ENCODE assay signal across 11 cellular contexts in genomic region chr17:16477255-16477654, GRCh38. TPM values are rescaled to one million over a fixed set of nuclear protein-coding genes. Genes with fewer than 3 reads are reported as not detected.
DNase-seq lines count a peak whose midpoint lies in the region; ATAC-seq, FAIRE-seq and TF ChIP-seq lines count a peak whose summit lies in the region.
"Had no signal": no experiment of that assay in that cellular context is flagged by ENCODE, and none has a peak within 500 bp of the region (broad histone marks: within the 10 kb centered on the region; RNA-seq: fewer than 3 reads in every experiment).

No MANE protein-coding gene starts in this region.

- no peak for TF ChIP-seq EP300 in K562 (IDR thresholded peaks at IDR 0.05; ENCODE audit: low read length)

- intact Hi-C loops in K562 (cut with micrococcal nuclease) (no loop called here), spleen (cut with DNase I; ENCODE audit: low total_unique reads) (no loop called here)

- H3K79me2 ChIP-seq in K562 (ENCODE audit: control insufficient read depth, insufficient read depth, low read length): no peaks in the 10 kb centered on the region

- H4K20me1 ChIP-seq in K562 (replicated peaks; ENCODE audit: control insufficient read depth, insufficient read depth, low read length): no peaks in the 10 kb centered on the region; the same call in 1 of the 2 replicates

- H3K9me3 ChIP-seq in HEK293 (ENCODE audit: control insufficient read depth, insufficient read depth, low read depth, low read length): no peaks in the 10 kb centered on the region
- H3K9me3 ChIP-seq in K562 (replicated peaks; ENCODE audit: control insufficient read depth, insufficient read depth, low read depth, low read length): no peaks in the 10 kb centered on the region
- H3K9me3 ChIP-seq in spleen: no peaks in the 10 kb centered on the region

- POLR2A ChIA-PET in HEK293 (lab: Yijun Ruan, JAX): interaction anchor here (0.8 to 2.0 kb wide), 5 partner anchors 11 to 39 kb away, joined by 3 to 9 read pairs (median 4); no protein-coding TSS in a partner anchor
- POLR2A ChIA-PET in K562 (lab: Yijun Ruan, JAX): interaction anchor here (0.9 to 1.0 kb wide), 2 partner anchors 12 to 16 kb away, joined by 3 to 5 read pairs; no protein-coding TSS in a partner anchor

- no peak for TF ChIP-seq CTCF in HEK293 (tag by site-specific recombination; IDR thresholded peaks at IDR 0.05)
- TF ChIP-seq CTCF in K562 (IDR thresholded peaks at IDR 0.05 in 2 of 3, conservative IDR thresholded peaks at IDR 0.05 in 1 of 3; ENCODE audit: insufficient read depth in 2 of 3, low read depth in 1 of 3, low read length in 3 of 3): no peak
- no peak for TF ChIP-seq CTCF in spleen (IDR thresholded peaks at IDR 0.05 in 8 of 11, conservative IDR thresholded peaks at IDR 0.05 in 3 of 11)

- no peak for FAIRE-seq in K562 (lab: Jason Lieb, UNC)
- no peak for FAIRE-seq in frontal cortex (lab: Jason Lieb, UNC)
- FAIRE-seq: GM12892 had no signal

- no peaks in the 10 kb centered on the region for H3K4me1 ChIP-seq in HEK293 (ENCODE audit: control insufficient read depth, insufficient read depth, low read length)
- H3K4me1 ChIP-seq in K562 (replicated peaks in 1 of 2; ENCODE audit: control insufficient read depth in 2 of 2, insufficient read depth in 2 of 2, low read length in 2 of 2): no peaks in the 10 kb centered on the region
- H3K4me1 ChIP-seq in spleen: peaks cover 0 to 42% (median 14%) of the 10 kb centered on the region in 6 donors

- no TSS peak for BruUV-seq in K562 (replicated peaks; lab: Mats Ljungman, UMichigan)

- no peak overlapping the region for H3K4me3 ChIP-seq in HEK293 (ENCODE audit: low read depth, low read length)
- no peak overlapping the region for H3K4me3 ChIP-seq in K562
- H3K4me3 ChIP-seq in spleen: no peak overlapping the region

- no peak overlapping the region for H2AFZ ChIP-seq in K562 (ENCODE audit: low read depth, low read length)

- TF ChIP-seq POLR2A in K562 (conservative IDR thresholded peaks at IDR 0.05): no peak
- TF ChIP-seq POLR2A in spleen (IDR thresholded peaks at IDR 0.05): no peak

- no peak for ATAC-seq in K562
- ATAC-seq in HG03342 (IDR thresholded peaks at IDR 0.05; ENCODE audit: unreplicated experiment): no peak
- no peak for ATAC-seq in GM18867 (IDR thresholded peaks at IDR 0.05; ENCODE audit: unreplicated experiment)

- WGBS in K562 (ENCODE audit: insufficient coverage, low coverage, missing lambda C conversion rate): 35% methylated on average over 2 of the region's 5 CpGs
- 44 to 74% (median 61%) methylated on average over 4 to 5 of the region's 5 CpGs for WGBS in spleen, 5 donors

- H3K9me1 ChIP-seq in K562 (ENCODE audit: control insufficient read depth, insufficient read depth, low read length): no peaks in the 10 kb centered on the region

- TF ChIP-seq RAD21 in K562 (CRISPR knock-in tag; conservative IDR thresholded peaks at IDR 0.05 in 1 of 2, IDR thresholded peaks at IDR 0.05 in 1 of 2): no peak

- H3K27ac ChIP-seq in HEK293 (ENCODE audit: extremely low read depth, low read depth, low read length) (no peak overlapping the region), K562 (ENCODE audit: extremely low read depth, low read depth, low read length) (no peak overlapping the region), spleen (peak overlapping the region in 7 of 8 donors; percentile 54 to 80 (median 66))

- H3K27me3 ChIP-seq in K562 (ENCODE audit: control insufficient read depth in 2 of 2, insufficient read depth in 2 of 2, low read length in 2 of 2): peaks cover 0 to 32% of the 10 kb centered on the region in 2 experiments; a peak in 4 of 5 replicates
- H3K27me3 ChIP-seq in spleen (replicated peaks in 1 of 7): no peaks in the 10 kb centered on the region

- H3K36me3 ChIP-seq in HEK293 (ENCODE audit: control insufficient read depth in 2 of 2, insufficient read depth in 1 of 2, low read length in 2 of 2): no peaks in the 10 kb centered on the region
- no peaks in the 10 kb centered on the region for H3K36me3 ChIP-seq in K562 (ENCODE audit: control insufficient read depth, insufficient read depth, low read length)
- no peaks in the 10 kb centered on the region for H3K36me3 ChIP-seq in spleen

- CTCF ChIA-PET in HEK293 (lab: Yijun Ruan, JAX): interaction anchor here (1.0 to 1.3 kb wide), 4 partner anchors 13 to 44 kb away, joined by 3 to 9 read pairs (median 5); no protein-coding TSS in a partner anchor
- CTCF ChIA-PET in K562 (lab: Yijun Ruan, JAX; ENCODE audit: low intra/inter-chr PET ratio): no interaction called here

- in situ Hi-C loops in K562 (cut with MboI): no loop called here

- H3K9ac ChIP-seq in K562 (ENCODE audit: insufficient read depth in 1 of 2, low read depth in 2 of 2, low read length in 2 of 2): no peak overlapping the region

- DNase-seq in K562 (ENCODE audit: extremely low read depth in 1 of 4, low spot score in 3 of 4): no peak
- peak; percentile 73 for DNase-seq in iPS-NIHi7 (ENCODE audit: extremely low spot score)
- no peak for DNase-seq in spleen
- no peak for DNase-seq in DMS 273 (lab: John Stamatoyannopoulos, UW; ENCODE audit: unreplicated experiment)
- DNase-seq in frontal cortex (ENCODE audit: low spot score in 2 of 2): no peak
- DNase-seq: glutamatergic neuron, NCI-H774 had no signal

- H3K4me2 ChIP-seq in K562 (ENCODE audit: insufficient read depth, low read length): no peak overlapping the region

TF ChIP-seq in HEK293, 187 proteins besides CTCF, POLR2A, EP300 and RAD21:
- TF ChIP-seq SP7 (tag by site-specific recombination; IDR thresholded peaks at IDR 0.05): peak; percentile 51; the same call in 1 of the 2 replicates
- TF ChIP-seq ZNF211 (tag by site-specific recombination; IDR thresholded peaks at IDR 0.05; ENCODE audit: low read depth): no peak
- TF ChIP-seq ZBTB20 (tag by site-specific recombination; IDR thresholded peaks at IDR 0.05): peak; percentile 35; the same call in 1 of the 2 replicates
- TF ChIP-seq ZBTB17 (tag by site-specific recombination; IDR thresholded peaks at IDR 0.05): peak; percentile 76
- TF ChIP-seq ZNF600 (tag by site-specific recombination; IDR thresholded peaks at IDR 0.05): peak; percentile 71; the same call in 1 of the 2 replicates
- TF ChIP-seq GLIS1 (tag by site-specific recombination; IDR thresholded peaks at IDR 0.05): 0 out of 2 replicates have a peak, but pooled peaks have one; percentile 19
- no peak for TF ChIP-seq ZNF133 (tag by site-specific recombination; IDR thresholded peaks at IDR 0.05)

TF ChIP-seq in K562, 482 proteins besides CTCF, POLR2A, EP300 and RAD21 (continues in another document):
- TF ChIP-seq PML (IDR thresholded peaks at IDR 0.05; ENCODE audit: low read length): no peak
- TF ChIP-seq JUND (IDR thresholded peaks at IDR 0.05; ENCODE audit: borderline replicate concordance, low read depth, low read length): peak; percentile 50; the same call in 1 of the 2 replicates
- TF ChIP-seq JUND (tag; IDR thresholded peaks at IDR 0.05; ENCODE audit: borderline replicate concordance, low read depth, low read length): no peak
- TF ChIP-seq CTCFL (IDR thresholded peaks at IDR 0.05; ENCODE audit: borderline replicate concordance, insufficient read depth, low read depth, low read length, poor library complexity, severe bottlenecking): no peak
- peak; percentile 38 for TF ChIP-seq FOSL1 (tag; conservative IDR thresholded peaks at IDR 0.05)
- TF ChIP-seq FIP1L1 (IDR thresholded peaks at IDR 0.05; ENCODE audit: low read depth, low read length, poor library complexity, severe bottlenecking): no peak
- TF ChIP-seq ELF1 (tag; IDR thresholded peaks at IDR 0.05): no peak

RNA-seq across cellular contexts. Expression of gene LRRC75A, which starts 14.7 kb away (rescaled TPM):
- total RNA-seq in K562 (2011; cell fraction: chromatin; rRNA removed; ENCODE audit: low replicate concordance): 0.18 and 0.30 TPM in 2 replicates
- total RNA-seq in K562 (2011; cell fraction: nucleolus; rRNA removed): 0.13 and 0.33 TPM in 2 replicates
- total RNA-seq in K562 (2011; cell fraction: nucleoplasm; rRNA removed): 0.23 and 0.29 TPM in 2 replicates
- total RNA-seq in K562 (2014; rRNA removed): not detected in 2 replicates
- not detected in 2 replicates for total RNA-seq in K562 (2014; rRNA removed; fragmentation: Illumina TruSeq; extraction: Trizol)
- not detected in 2 replicates for total RNA-seq in K562 (2015; rRNA removed; fragmentation: Illumina TruSeq; extraction: Trizol)
- 0.04 TPM in 1 of 2 replicates, not detected in the other for total RNA-seq in K562 (2021)
- polyA plus RNA-seq in K562 (2011; rRNA removed): 0.05 and 0.07 TPM in 2 replicates
- polyA plus RNA-seq in K562 (2011; cell fraction: cytosol; rRNA removed): not detected in 2 replicates
- polyA plus RNA-seq in K562 (2011; cell fraction: nucleus; rRNA removed): 0.03 and 0.07 TPM in 2 replicates
- 0.61 and 0.75 TPM in 2 replicates for polyA plus RNA-seq in K562 (2012)
- polyA plus RNA-seq in K562 (2014; fragmentation: Illumina TruSeq; extraction: Trizol): not detected in 2 replicates
- under 1 TPM; 0.08 to 0.34 TPM for polyA plus RNA-seq in K562 (2014; fragmentation: Nextera tagmentation; extraction: Ambion mirVana)
- 0.05 TPM in 1 of 2 replicates, not detected in the other for polyA plus RNA-seq in K562 (2014; rRNA removed)
- polyA minus RNA-seq in K562 (2011; rRNA and poly(A)+ RNA removed): not detected in 2 replicates
- not detected in 2 replicates for polyA minus RNA-seq in K562 (2011; cell fraction: cytosol; rRNA and poly(A)+ RNA removed)
- 0.11 and 0.13 TPM in 2 replicates for polyA minus RNA-seq in K562 (2011; cell fraction: nucleus; rRNA and poly(A)+ RNA removed)
- 10 to 100 TPM; 12.1 to 26.4 (median 22.3) TPM for total RNA-seq in spleen
- polyA plus RNA-seq in spleen: 10 to 100 TPM in 1 of 3 donors, 1 to 10 TPM in 2; 4.2 to 10.5 (median 4.8) TPM
- 3.3 TPM for total RNA-seq in frontal cortex

Comparison
In these comparisons a context has a peak if more than half of its experiments do, and no peak if none do; other contexts are left out.
1. H3K27ac ChIP-seq: peak in spleen (7 of 8); none in HEK293 (single experiment) and K562 (single experiment).
2. Of the 44 proteins assayed by ChIP-seq in both K562 and HEK293: peak only in K562: none; only in HEK293: ZBTB17; in both: none; in neither: 43.